ENCODE assay signal across 8 cellular contexts in the genomic region with DNA sequence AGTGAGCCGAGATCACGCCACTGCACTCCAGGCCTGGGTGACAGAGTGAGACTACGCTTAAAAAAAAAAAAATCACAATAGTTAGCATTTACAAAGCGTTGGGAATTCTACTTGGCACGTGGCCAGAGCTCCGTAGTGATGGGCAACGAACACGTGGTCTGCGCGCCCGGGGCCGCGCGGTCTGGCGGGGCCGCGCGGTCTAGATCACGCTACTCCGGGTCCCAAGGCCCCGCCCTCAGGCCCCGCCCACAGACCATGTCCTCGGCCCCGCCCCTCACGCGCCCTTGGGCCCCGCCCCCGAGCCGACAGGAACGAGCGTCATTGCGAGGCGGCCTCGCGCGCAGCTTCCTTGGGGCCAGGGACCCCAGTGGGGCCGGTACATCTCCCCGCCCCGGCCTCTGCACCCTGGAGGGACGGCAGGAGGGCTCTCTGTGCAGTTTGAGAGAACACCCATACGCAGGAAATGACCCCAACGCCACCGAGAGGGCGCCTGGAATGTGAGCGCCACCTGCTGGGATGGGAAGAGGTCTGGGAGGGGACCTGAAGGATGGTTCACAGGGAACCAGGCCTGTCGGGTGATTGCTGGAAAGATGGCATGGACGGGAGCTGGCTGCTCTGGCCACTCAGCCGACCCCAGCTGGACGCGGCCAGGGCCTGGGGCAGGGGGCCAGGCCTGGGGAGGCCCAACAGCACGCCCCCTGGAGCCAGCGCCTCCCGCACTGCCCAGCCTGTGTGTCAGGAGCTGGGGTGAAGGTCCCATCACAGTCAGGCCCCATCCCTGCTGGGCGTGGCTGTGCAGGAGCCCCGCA. TPM values are rescaled to one million over a fixed set of nuclear protein-coding genes. Genes with fewer than 3 reads are reported as not detected.
DNase-seq lines count a peak whose midpoint lies in the region; ATAC-seq and TF ChIP-seq lines count a peak whose summit lies in the region.

No MANE protein-coding gene starts in this region.

- peaks cover 9% of the 10 kb centered on the region for H3K27me3 Mint-ChIP-seq in activated CD4-positive, alpha-beta memory T cell treated with anti-CD3 and anti-CD28 coated beads, Interleukin-2, amount 10 ng/mL, durations not matched to agents 7 days and 5 days

- peak; percentile 78 for TF ChIP-seq CTCF in lung (IDR thresholded peaks at IDR 0.05; ENCODE audit: control extremely low read depth, extremely low read depth)

- CTCF ChIA-PET in activated CD4-positive, alpha-beta memory T cell treated with anti-CD3 and anti-CD28 coated beads, Interleukin-2, amount 10 ng/mL, durations not matched to agents 7 days and 5 days (lab: Charles Lee), result interaction anchor here (0.7 to 4.0 kb wide), 27 partner anchors 8 to 328 kb away, joined by 3 to 67 read pairs (median 4); partner anchors contain the start of genes BET1L, IFITM1, RIC8A and RNH1

- peaks cover 4 to 11% of the 10 kb centered on the region in 2 donors for H3K4me1 ChIP-seq in lung (ENCODE audit: control insufficient read depth in 2 of 2, insufficient read depth in 2 of 2, low read length in 2 of 2)

- no peaks in the 10 kb centered on the region for H3K27me3 ChIP-seq in lung (ENCODE audit: control insufficient read depth, insufficient read depth)

- POLR2A ChIA-PET in activated CD4-positive, alpha-beta memory T cell treated with anti-CD3 and anti-CD28 coated beads, Interleukin-2, amount 10 ng/mL, durations not matched to agents 7 days and 5 days (lab: Charles Lee), result interaction anchor here (0.7 to 6.2 kb wide), 19 partner anchors 9 to 241 kb away, joined by 3 to 102 read pairs (median 5); partner anchors contain the start of genes BET1L, IFITM2, PSMD13 and RIC8A

- ATAC-seq in GM19351 (IDR thresholded peaks at IDR 0.05; ENCODE audit: unreplicated experiment), result peak; percentile 54
- peak; percentile 84 for ATAC-seq in lung (ENCODE audit: insufficient read depth, low FRiP score)

- H3K9me3 Mint-ChIP-seq in activated CD4-positive, alpha-beta memory T cell treated with anti-CD3 and anti-CD28 coated beads, Interleukin-2, amount 10 ng/mL, durations not matched to agents 7 days and 5 days, result no peaks in the 10 kb centered on the region

- peak overlapping the region; percentile 97 for H3K27ac Mint-ChIP-seq in activated CD4-positive, alpha-beta memory T cell treated with anti-CD3 and anti-CD28 coated beads, Interleukin-2, amount 10 ng/mL, durations not matched to agents 7 days and 5 days

- H3K4me3 ChIP-seq in lung, result peak overlapping the region; percentile 39

- H3K9me3 ChIP-seq in lung (ENCODE audit: control insufficient read depth in 2 of 2, insufficient read depth in 1 of 2, low read length in 1 of 2), result no peaks in the 10 kb centered on the region

- H3K27ac ChIP-seq in lung (ENCODE audit: low read depth in 1 of 2, low read length in 1 of 2), result peak overlapping the region; percentile 90 to 97

- H3K4me3 Mint-ChIP-seq in activated CD4-positive, alpha-beta memory T cell treated with anti-CD3 and anti-CD28 coated beads, Interleukin-2, amount 10 ng/mL, durations not matched to agents 7 days and 5 days, result peak overlapping the region; percentile 90

- peaks cover 11% of the 10 kb centered on the region for H3K36me3 Mint-ChIP-seq in activated CD4-positive, alpha-beta memory T cell treated with anti-CD3 and anti-CD28 coated beads, Interleukin-2, amount 10 ng/mL, durations not matched to agents 7 days and 5 days (ENCODE audit: low read depth)

- peaks cover 0 to 4% of the 10 kb centered on the region in 2 donors for H3K36me3 ChIP-seq in lung (ENCODE audit: control insufficient read depth in 2 of 2, insufficient read depth in 2 of 2, low read length in 2 of 2)

- H3K4me1 Mint-ChIP-seq in activated CD4-positive, alpha-beta memory T cell treated with anti-CD3 and anti-CD28 coated beads, Interleukin-2, amount 10 ng/mL, durations not matched to agents 7 days and 5 days, result peaks cover 32% of the 10 kb centered on the region

- DNase-seq in C1 segment of cervical spinal cord (lab: John Stamatoyannopoulos, UW) (peak in 13 of 14 donors; percentile 79 to 97 (median 88)), HK-2 (ENCODE audit: unreplicated experiment) (peak; percentile 90), NCI-H774 (lab: John Stamatoyannopoulos, UW) (peak; percentile 93), ecto neural progenitor cell (ENCODE audit: low spot score) (peak; percentile 95), lung (ENCODE audit: low spot score) (peak; percentile 96)
- DNase-seq in activated CD4-positive, alpha-beta memory T cell treated with anti-CD3 and anti-CD28 coated beads, Interleukin-2, amount 10 ng/mL, durations not matched to agents 7 days and 5 days, result peak; percentile 96
- DNase-seq in stimulated activated CD4-positive, alpha-beta T cell treated with anti-CD3 and anti-CD28 coated beads, TNF-alpha, amount 100 ng/mL, for 1 hour (ENCODE audit: low read depth in 3 of 3, low spot score in 1 of 3), result peak; percentile 82 to 98 (median 88)

- 3 to 4% methylated on average over 52 to 55 of the region's 55 CpGs for WGBS in lung, 2 donors

RNA-seq across cellular contexts. Expression of gene PTDSS2, which starts 2.0 kb away (rescaled TPM):
- 10 to 100 TPM; 20.1 to 21.5 TPM for total RNA-seq in activated CD4-positive, alpha-beta memory T cell treated with anti-CD3 and anti-CD28 coated beads, Interleukin-2, amount 10 ng/mL, durations not matched to agents 7 days and 5 days
- total RNA-seq in lung, result 10 to 100 TPM; 26.8 to 29.4 TPM
- polyA plus RNA-seq in lung, result 10 to 100 TPM; 20.4 to 36.5 TPM

RNA-seq across cellular contexts. Expression of gene ANO9, which starts 6.3 kb away (rescaled TPM):
- 10 to 100 TPM; 69.2 to 73.5 TPM for total RNA-seq in activated CD4-positive, alpha-beta memory T cell treated with anti-CD3 and anti-CD28 coated beads, Interleukin-2, amount 10 ng/mL, durations not matched to agents 7 days and 5 days
- total RNA-seq in lung, result 10 to 100 TPM in 1 of 2 donors, 1 to 10 TPM in 1; 5.8 to 17.6 TPM
- 10 to 100 TPM in 1 of 2 donors, 1 to 10 TPM in 1; 8.7 to 18.6 TPM for polyA plus RNA-seq in lung

RNA-seq across cellular contexts. Expression of gene SIGIRR, which starts 33.3 kb away (rescaled TPM):
- 100 to 1,000 TPM; 170 to 178 TPM for total RNA-seq in activated CD4-positive, alpha-beta memory T cell treated with anti-CD3 and anti-CD28 coated beads, Interleukin-2, amount 10 ng/mL, durations not matched to agents 7 days and 5 days
- 10 to 100 TPM; 25.7 to 87.3 TPM for total RNA-seq in lung
- polyA plus RNA-seq in lung, result 100 to 1,000 TPM in 1 of 2 donors, 10 to 100 TPM in 1; 43.4 to 112 TPM

RNA-seq across cellular contexts. Expression of gene PKP3, which starts 54.1 kb away (rescaled TPM):
- not detected for total RNA-seq in activated CD4-positive, alpha-beta memory T cell treated with anti-CD3 and anti-CD28 coated beads, Interleukin-2, amount 10 ng/mL, durations not matched to agents 7 days and 5 days
- 10 to 100 TPM; 15.7 to 63.1 TPM for total RNA-seq in lung
- polyA plus RNA-seq in lung, result 10 to 100 TPM; 33.8 to 46.8 TPM

RNA-seq across cellular contexts. Expression of gene RNH1, which starts 58.9 kb away (rescaled TPM):
- 100 to 1,000 TPM; 109 to 117 TPM for total RNA-seq in activated CD4-positive, alpha-beta memory T cell treated with anti-CD3 and anti-CD28 coated beads, Interleukin-2, amount 10 ng/mL, durations not matched to agents 7 days and 5 days
- 100 to 1,000 TPM; 152 to 313 TPM for total RNA-seq in lung
- 100 to 1,000 TPM; 153 to 315 TPM for polyA plus RNA-seq in lung

Comparison
In these comparisons a context has a peak if more than half of its experiments do, and no peak if none do; other contexts are left out.
1. Peak in every context shown above with its lines: DNase-seq, ATAC-seq, H3K4me3 ChIP-seq and H3K27ac ChIP-seq.